ENCODE assay signal across 1 cellular context in the genomic region with DNA sequence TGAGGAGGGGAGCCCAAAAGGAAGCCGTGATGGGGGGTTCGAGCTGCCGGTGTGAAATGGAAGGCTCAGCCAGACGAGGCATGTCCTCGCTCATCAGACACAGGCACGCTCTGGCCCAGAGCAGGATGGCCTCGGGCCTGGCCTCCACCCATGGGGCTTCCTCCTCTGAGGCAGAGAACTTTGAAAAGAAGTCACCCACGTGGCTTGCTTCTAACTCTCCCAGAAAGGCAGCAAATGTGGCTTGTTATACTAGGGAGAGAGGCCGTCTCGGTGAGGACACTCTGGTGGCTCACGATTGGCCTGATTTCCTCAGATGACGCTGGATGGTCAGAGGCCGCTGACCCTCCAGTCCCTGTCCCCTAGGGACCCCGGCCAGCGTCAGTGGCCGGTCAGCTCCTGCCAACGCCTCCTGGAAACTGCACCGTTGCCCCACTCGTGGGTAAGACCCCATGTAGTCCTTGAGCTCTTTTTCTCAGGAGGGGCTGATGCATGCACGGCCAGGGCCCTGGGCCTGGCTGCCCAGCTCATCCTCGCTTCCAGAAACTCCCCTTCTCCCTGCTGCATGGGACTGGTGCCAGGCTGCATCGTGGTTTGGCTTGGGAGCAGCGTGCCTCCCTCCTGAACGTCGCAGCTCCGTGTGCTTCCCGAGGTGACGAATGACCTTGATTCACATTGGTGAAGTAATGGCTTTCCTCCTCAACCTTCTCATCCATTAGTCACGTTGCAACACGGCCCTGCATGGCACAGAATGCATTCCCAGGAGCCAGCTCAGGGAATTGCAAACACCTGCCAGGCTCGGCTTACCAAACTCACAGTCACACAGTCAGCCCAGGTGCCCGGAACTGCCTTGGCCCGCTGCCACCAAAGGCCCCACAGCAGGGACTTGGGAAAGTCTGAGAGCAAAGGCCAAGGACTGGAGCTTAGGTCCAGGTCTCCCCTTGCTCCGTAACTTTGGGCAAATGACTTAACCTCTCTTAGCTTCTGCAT.
TF ChIP-seq lines count a peak whose summit lies in the region.

No MANE protein-coding gene starts in this region.

TF ChIP-seq in SK-N-SH, 30 proteins besides CTCF, POLR2A, EP300 and RAD21 (continued from another document):
- TF ChIP-seq JUND (IDR thresholded peaks at IDR 0.05) = peak; percentile 93
- peak; percentile 93; the same call in 1 of the 2 replicates for TF ChIP-seq RXRA (IDR thresholded peaks at IDR 0.05; ENCODE audit: borderline replicate concordance, low read depth)
- TF ChIP-seq TEAD4 (IDR thresholded peaks at IDR 0.05; ENCODE audit: borderline replicate concordance, insufficient read depth) = peak; percentile 95
- TF ChIP-seq TCF12 (IDR thresholded peaks at IDR 0.05) = peak; percentile 98
- peak; percentile 97 for TF ChIP-seq PBX3 (IDR thresholded peaks at IDR 0.05)
- peak; percentile 92 for TF ChIP-seq FOXM1 (IDR thresholded peaks at IDR 0.05; ENCODE audit: low read depth)
- TF ChIP-seq USF1 (IDR thresholded peaks at IDR 0.05; ENCODE audit: borderline replicate concordance, low read depth) = peak; percentile 24; the same call in 1 of the 2 replicates
- TF ChIP-seq NRF1 (IDR thresholded peaks at IDR 0.05; ENCODE audit: low read depth, low read length) = no peak
- no peak for TF ChIP-seq SMC3 (IDR thresholded peaks at IDR 0.05; ENCODE audit: low read depth, low read length)
- TF ChIP-seq MEF2A (IDR thresholded peaks at IDR 0.05; ENCODE audit: borderline replicate concordance, low read depth) = peak; percentile 64; the same call in 1 of the 2 replicates
- TF ChIP-seq POLR2AphosphoS5 (IDR thresholded peaks at IDR 0.05; ENCODE audit: low read depth, low read length) = peak; percentile 78; the same call in 1 of the 2 replicates
- TF ChIP-seq EZH2phosphoT487 (IDR thresholded peaks at IDR 0.05; ENCODE audit: borderline replicate concordance, low read depth) = no peak
TF ChIP-seq in SK-N-SH: peak in this region for 15.
